Comparison of ENCODE assay signal across 9 cellular contexts in the genomic region with DNA sequence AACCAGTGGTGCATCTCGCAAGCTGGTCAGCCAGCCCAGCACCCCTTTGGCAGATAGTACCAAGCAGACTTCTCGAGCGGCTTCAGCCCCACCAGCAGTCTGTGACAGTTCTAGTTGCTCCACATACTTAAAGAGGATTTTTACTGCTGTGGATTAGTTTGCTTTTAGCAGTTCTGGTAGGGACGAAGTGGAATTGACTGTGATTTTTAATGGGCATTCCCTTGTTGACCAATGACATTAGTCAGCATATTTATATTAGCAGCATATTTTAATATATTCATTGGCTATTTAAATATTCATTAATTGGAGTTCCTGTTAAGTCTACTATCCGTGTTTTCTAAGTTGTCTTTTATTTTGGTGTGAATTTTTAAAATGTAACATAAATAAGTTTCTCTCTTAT.
"Had no signal": no experiment of that assay in that cellular context is flagged by ENCODE, and none has a peak within 500 bp of the region (broad histone marks: within the 10 kb centered on the region; RNA-seq: fewer than 3 reads in every experiment).

No MANE protein-coding gene starts in this region.

- DNase-seq: H9, HCEC 1CT, Karpas-422, KBM-7 had no signal

- H3K4me3 ChIP-seq: GM23338 had no signal

- H3K4me2 ChIP-seq: GM23338, KMS-11 had no signal

- H3K27ac ChIP-seq: KMS-11 had no signal

- FAIRE-seq: H1, H54, HTR-8/SVneo had no signal

- H3K9ac ChIP-seq: KMS-11 had no signal

- H2AFZ ChIP-seq: GM23338 had no signal

- ATAC-seq: GM23338 had no signal
